In genomic region chr11:74225565-74225964, GRCh38 we compare ENCODE assay signal across 35 cellular contexts.
"Had no signal": no experiment of that assay in that cellular context is flagged by ENCODE, and none has a peak within 500 bp of the region (broad histone marks: within the 10 kb centered on the region; RNA-seq: fewer than 3 reads in every experiment).

No MANE protein-coding gene starts in this region.

- H3K27me3 ChIP-seq: adrenal gland, body of pancreas, brain microvascular endothelial cell, breast epithelium had no signal

- H3K27ac Mint-ChIP-seq: activated B cell treated with CpG ODN at 0.5 μM for 24 hours; activated CD4-positive, alpha-beta memory T cell treated with anti-CD3 and anti-CD28 coated beads for 36 hours; activated CD4-positive, alpha-beta T cell treated with anti-CD3 and anti-CD28 coated beads, Interleukin-2, amount 10 ng/mL, durations not matched to agents 24 days and 14 days; activated CD8-positive, alpha-beta T cell treated with anti-CD3 and anti-CD28 coated beads for 36 hours; activated naive CD4-positive, alpha-beta T cell treated with anti-CD3 and anti-CD28 coated beads, Interleukin-2, amount 10 ng/mL, durations not matched to agents 7 days and 5 days; activated naive CD4-positive, alpha-beta T cell treated with anti-CD3 and anti-CD28 coated beads, Interleukin-2, amount 50 U/mL, for 72 hours; activated naive CD8-positive, alpha-beta T cell treated with anti-CD3 and anti-CD28 coated beads for 36 hours; activated T-cell treated with anti-CD3 and anti-CD28 coated beads, Interleukin-2, amount 50 U/mL, for 72 hours; activated T-helper 1 cell treated with anti-CD3 and anti-CD28 coated beads, Interleukin-12 subunit alpha, Interleukin-12 subunit beta, Interleukin-2, Interleukin-4 antibody, amounts not matched to agents 30 ng/mL and 10 ng/mL and 1 ng/mL, durations not matched to agents 14 hours and 24 hours and 36 hours; activated T-helper 17 cell treated with anti-CD3 and anti-CD28 coated beads, Interleukin-2, amount 50 U/mL, for 72 hours; T-helper 1 cell treated with Interleukin-12 subunit alpha and Interleukin-12 subunit beta and Interleukin-4 antibody, amounts not matched to agents 30 μg/mL and 1 μg/mL, for 36 hours; T-helper 2 cell treated with Interferon-gamma antibody and Interleukin-4, amounts not matched to agents 5 μg/mL and 100 μg/mL, for 36 hours had no signal

- H3K27me3 Mint-ChIP-seq: activated B cell treated with CpG ODN at 0.5 μM for 24 hours; activated CD4-positive, alpha-beta memory T cell treated with anti-CD3 and anti-CD28 coated beads for 36 hours; activated CD4-positive, alpha-beta T cell treated with anti-CD3 and anti-CD28 coated beads, Interleukin-2, amount 10 ng/mL, durations not matched to agents 24 days and 14 days; activated CD8-positive, alpha-beta T cell treated with anti-CD3 and anti-CD28 coated beads for 36 hours; activated naive CD4-positive, alpha-beta T cell treated with anti-CD3 and anti-CD28 coated beads, Interleukin-2, amount 10 ng/mL, durations not matched to agents 7 days and 5 days; activated naive CD8-positive, alpha-beta T cell treated with anti-CD3 and anti-CD28 coated beads for 36 hours; activated T-helper 17 cell treated with anti-CD3 and anti-CD28 coated beads, Interleukin-2, amount 50 U/mL, for 72 hours had no signal

- DNase-seq: activated B cell treated with CpG ODN at 0.5 μM for 24 hours; activated CD4-positive, alpha-beta memory T cell treated with anti-CD3 and anti-CD28 coated beads for 36 hours; activated CD4-positive, alpha-beta T cell treated with anti-CD3 and anti-CD28 coated beads for 4 hours; activated CD4-positive, alpha-beta T cell treated with anti-CD3 and anti-CD28 coated beads, Interleukin-2, amount 10 ng/mL, durations not matched to agents 24 days and 14 days; activated CD4-positive, alpha-beta T cell treated with anti-CD3 and anti-CD28 coated beads, Interleukin-2, amount 50 U/mL, for 1 hour; activated CD4-positive, alpha-beta T cell treated with anti-CD3 and anti-CD28 coated beads, Interleukin-2, amount 50 U/mL, for 4 hours; activated CD4-positive, CD25-positive, alpha-beta regulatory T cell treated with anti-CD3 and anti-CD28 coated beads, Interleukin-2, amount 50 U/mL, for 72 hours; activated CD8-positive, alpha-beta memory T cell treated with anti-CD3 and anti-CD28 coated beads, Interleukin-2, amount 50 U/mL, for 4 hours; activated CD8-positive, alpha-beta T cell treated with anti-CD3 and anti-CD28 coated beads for 36 hours; activated effector memory CD4-positive, alpha-beta T cell treated with anti-CD3 and anti-CD28 coated beads, Interleukin-2, amount 50 U/mL, for 16 hours; activated gamma-delta T cell treated with Interleukin-2 at 50 U/mL for 16 hours; activated naive CD4-positive, alpha-beta T cell; activated naive CD4-positive, alpha-beta T cell treated with anti-CD3 and anti-CD28 coated beads, Interleukin-2, amount 10 ng/mL, durations not matched to agents 7 days and 5 days; activated naive CD8-positive, alpha-beta T cell treated with anti-CD3 and anti-CD28 coated beads for 36 hours; activated T-cell treated with anti-CD3 and anti-CD28 coated beads for 4 hours; activated T-cell treated with anti-CD3 and anti-CD28 coated beads, Interleukin-2, amount 50 U/mL, for 1 hour; activated T-cell treated with anti-CD3 and anti-CD28 coated beads, Interleukin-2, amount 50 U/mL, for 4 hours; activated T-cell treated with anti-CD3 and anti-CD28 coated beads, Interleukin-2, amount 50 U/mL, for 72 hours; adrenal gland; amniotic stem cell; aorta; body of pancreas; brain microvascular endothelial cell; central memory CD4-positive, alpha-beta T cell; T-helper 1 cell; T-helper 2 cell; T-helper 9 cell had no signal

- H3K4me1 Mint-ChIP-seq: activated B cell treated with CpG ODN at 0.5 μM for 24 hours; activated CD4-positive, alpha-beta T cell treated with anti-CD3 and anti-CD28 coated beads, Interleukin-2, amount 10 ng/mL, durations not matched to agents 24 days and 14 days; activated naive CD4-positive, alpha-beta T cell treated with anti-CD3 and anti-CD28 coated beads, Interleukin-2, amount 10 ng/mL, durations not matched to agents 7 days and 5 days; activated naive CD8-positive, alpha-beta T cell treated with anti-CD3 and anti-CD28 coated beads for 36 hours had no signal

- H3K4me3 ChIP-seq: adrenal gland, body of pancreas, breast epithelium had no signal

- H3K9me3 ChIP-seq: adrenal gland, body of pancreas, breast epithelium had no signal

- ATAC-seq: activated CD8-positive, alpha-beta T cell treated with anti-CD3 and anti-CD28 coated beads for 36 hours; activated naive CD4-positive, alpha-beta T cell treated with anti-CD3 and anti-CD28 coated beads, Interleukin-2, amount 50 U/mL, for 72 hours; activated T-cell treated with anti-CD3 and anti-CD28 coated beads, Interleukin-2, amount 50 U/mL, for 4 hours; activated T-cell treated with anti-CD3 and anti-CD28 coated beads, Interleukin-2, amount 50 U/mL, for 72 hours; activated T-helper 17 cell treated with anti-CD3 and anti-CD28 coated beads, Interleukin-2, amount 50 U/mL, for 72 hours; body of pancreas had no signal

- H3K4me3 Mint-ChIP-seq: activated B cell treated with CpG ODN at 0.5 μM for 24 hours; activated CD4-positive, alpha-beta memory T cell treated with anti-CD3 and anti-CD28 coated beads for 36 hours; activated CD4-positive, alpha-beta T cell treated with anti-CD3 and anti-CD28 coated beads, Interleukin-2, amount 10 ng/mL, durations not matched to agents 24 days and 14 days; activated CD8-positive, alpha-beta T cell treated with anti-CD3 and anti-CD28 coated beads for 36 hours; activated naive CD4-positive, alpha-beta T cell treated with anti-CD3 and anti-CD28 coated beads, Interleukin-2, amount 10 ng/mL, durations not matched to agents 7 days and 5 days; activated naive CD8-positive, alpha-beta T cell treated with anti-CD3 and anti-CD28 coated beads for 36 hours; activated T-cell treated with anti-CD3 and anti-CD28 coated beads, Interleukin-2, amount 50 U/mL, for 4 hours; activated T-cell treated with anti-CD3 and anti-CD28 coated beads, Interleukin-2, amount 50 U/mL, for 72 hours; activated T-helper 1 cell treated with anti-CD3 and anti-CD28 coated beads, Interleukin-12 subunit alpha, Interleukin-12 subunit beta, Interleukin-2, Interleukin-4 antibody, amounts not matched to agents 30 ng/mL and 10 ng/mL and 1 ng/mL, durations not matched to agents 14 hours and 24 hours and 36 hours; activated T-helper 17 cell treated with anti-CD3 and anti-CD28 coated beads, Interleukin-2, amount 50 U/mL, for 72 hours; T-helper 1 cell treated with Interleukin-12 subunit alpha and Interleukin-12 subunit beta and Interleukin-4 antibody, amounts not matched to agents 30 μg/mL and 1 μg/mL, for 36 hours; T-helper 2 cell treated with Interferon-gamma antibody and Interleukin-4, amounts not matched to agents 5 μg/mL and 100 μg/mL, for 36 hours had no signal

- FAIRE-seq: astrocyte had no signal

- H3K36me3 ChIP-seq: breast epithelium had no signal

- H3K27ac ChIP-seq: adrenal gland, body of pancreas, brain microvascular endothelial cell, breast epithelium, VCaP had no signal

- H3K9me3 Mint-ChIP-seq: activated B cell treated with CpG ODN at 0.5 μM for 24 hours; activated CD4-positive, alpha-beta T cell treated with anti-CD3 and anti-CD28 coated beads, Interleukin-2, amount 10 ng/mL, durations not matched to agents 24 days and 14 days; activated CD8-positive, alpha-beta T cell treated with anti-CD3 and anti-CD28 coated beads for 36 hours; activated naive CD4-positive, alpha-beta T cell treated with anti-CD3 and anti-CD28 coated beads, Interleukin-2, amount 50 U/mL, for 72 hours; activated naive CD8-positive, alpha-beta T cell treated with anti-CD3 and anti-CD28 coated beads for 36 hours; activated T-cell treated with anti-CD3 and anti-CD28 coated beads, Interleukin-2, amount 50 U/mL, for 4 hours; activated T-helper 17 cell treated with anti-CD3 and anti-CD28 coated beads, Interleukin-2, amount 50 U/mL, for 72 hours had no signal

- H3K4me1 ChIP-seq: breast epithelium had no signal
